ENCODE assay signal across 1 cellular context in the genomic region with DNA sequence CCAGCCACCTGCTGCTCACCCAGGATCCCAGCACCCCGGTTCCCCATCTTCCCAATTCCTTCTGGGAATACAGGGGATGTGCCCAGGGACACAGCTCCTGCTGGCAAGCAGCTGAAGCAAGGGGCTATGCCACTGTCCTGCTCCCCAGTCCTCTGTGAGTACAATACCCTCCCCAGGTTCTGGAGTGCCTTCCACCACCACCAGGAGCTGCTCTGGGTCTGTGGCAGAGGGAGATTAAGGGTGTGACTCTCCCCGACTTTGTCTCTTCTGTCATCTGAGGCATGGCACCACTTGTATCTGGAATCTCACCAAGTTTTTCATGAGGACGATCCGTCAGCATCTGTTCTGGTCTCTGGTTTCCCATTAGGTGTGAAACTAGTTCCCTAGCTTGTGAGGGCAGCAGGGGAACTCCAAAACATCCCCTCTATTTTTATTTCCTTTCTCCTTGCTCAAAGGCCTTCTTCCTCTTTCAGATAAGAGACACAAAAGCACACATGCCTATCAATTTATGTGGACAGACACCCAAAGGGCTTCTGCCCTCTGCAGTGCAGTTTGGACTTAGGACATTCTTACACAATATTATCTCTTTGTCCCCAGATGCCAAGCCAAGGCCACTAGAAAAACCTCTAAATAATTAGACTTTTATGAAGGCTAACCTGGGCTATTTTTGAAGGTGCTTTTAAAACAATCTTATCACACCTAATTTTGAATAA.
TF ChIP-seq lines count a peak whose summit lies in the region.

No MANE protein-coding gene starts in this region.

TF ChIP-seq in HepG2, 621 proteins besides CTCF, POLR2A, EP300 and RAD21 (continued from another document and continues in another):
- TF ChIP-seq, protein P1, sequence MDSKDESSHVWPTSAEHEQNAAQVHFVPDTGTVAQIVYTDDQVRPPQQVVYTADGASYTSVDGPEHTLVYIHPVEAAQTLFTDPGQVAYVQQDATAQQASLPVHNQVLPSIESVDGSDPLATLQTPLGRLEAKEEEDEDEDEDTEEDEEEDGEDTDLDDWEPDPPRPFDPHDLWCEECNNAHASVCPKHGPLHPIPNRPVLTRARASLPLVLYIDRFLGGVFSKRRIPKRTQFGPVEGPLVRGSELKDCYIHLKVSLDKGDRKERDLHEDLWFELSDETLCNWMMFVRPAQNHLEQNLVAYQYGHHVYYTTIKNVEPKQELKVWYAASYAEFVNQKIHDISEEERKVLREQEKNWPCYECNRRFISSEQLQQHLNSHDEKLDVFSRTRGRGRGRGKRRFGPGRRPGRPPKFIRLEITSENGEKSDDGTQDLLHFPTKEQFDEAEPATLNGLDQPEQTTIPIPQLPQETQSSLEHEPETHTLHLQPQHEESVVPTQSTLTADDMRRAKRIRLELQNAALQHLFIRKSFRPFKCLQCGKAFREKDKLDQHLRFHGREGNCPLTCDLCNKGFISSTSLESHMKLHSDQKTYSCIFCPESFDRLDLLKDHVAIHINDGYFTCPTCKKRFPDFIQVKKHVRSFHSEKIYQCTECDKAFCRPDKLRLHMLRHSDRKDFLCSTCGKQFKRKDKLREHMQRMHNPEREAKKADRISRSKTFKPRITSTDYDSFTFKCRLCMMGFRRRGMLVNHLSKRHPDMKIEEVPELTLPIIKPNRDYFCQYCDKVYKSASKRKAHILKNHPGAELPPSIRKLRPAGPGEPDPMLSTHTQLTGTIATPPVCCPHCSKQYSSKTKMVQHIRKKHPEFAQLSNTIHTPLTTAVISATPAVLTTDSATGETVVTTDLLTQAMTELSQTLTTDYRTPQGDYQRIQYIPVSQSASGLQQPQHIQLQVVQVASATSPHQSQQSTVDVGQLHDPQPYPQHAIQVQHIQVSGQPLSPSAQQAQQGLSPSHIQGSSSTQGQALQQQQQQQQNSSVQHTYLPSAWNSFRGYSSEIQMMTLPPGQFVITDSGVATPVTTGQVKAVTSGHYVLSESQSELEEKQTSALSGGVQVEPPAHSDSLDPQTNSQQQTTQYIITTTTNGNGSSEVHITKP (CRISPR knock-in tag; IDR thresholded peaks at IDR 0.05; ENCODE audit: low read depth), result peak; percentile 51; the same call in 1 of the 2 replicates
- TF ChIP-seq ZNF260 (CRISPR knock-in tag; IDR thresholded peaks at IDR 0.05; ENCODE audit: borderline replicate concordance, low read depth), result no peak
- TF ChIP-seq HNF4G (IDR thresholded peaks at IDR 0.05; ENCODE audit: borderline replicate concordance, low read depth, low read length), result peak; percentile 99
- peak; percentile 92; the same call in 1 of the 2 replicates for TF ChIP-seq HNF4G (CRISPR knock-in tag; IDR thresholded peaks at IDR 0.05; ENCODE audit: borderline replicate concordance, low read depth)
- TF ChIP-seq, protein P2, sequence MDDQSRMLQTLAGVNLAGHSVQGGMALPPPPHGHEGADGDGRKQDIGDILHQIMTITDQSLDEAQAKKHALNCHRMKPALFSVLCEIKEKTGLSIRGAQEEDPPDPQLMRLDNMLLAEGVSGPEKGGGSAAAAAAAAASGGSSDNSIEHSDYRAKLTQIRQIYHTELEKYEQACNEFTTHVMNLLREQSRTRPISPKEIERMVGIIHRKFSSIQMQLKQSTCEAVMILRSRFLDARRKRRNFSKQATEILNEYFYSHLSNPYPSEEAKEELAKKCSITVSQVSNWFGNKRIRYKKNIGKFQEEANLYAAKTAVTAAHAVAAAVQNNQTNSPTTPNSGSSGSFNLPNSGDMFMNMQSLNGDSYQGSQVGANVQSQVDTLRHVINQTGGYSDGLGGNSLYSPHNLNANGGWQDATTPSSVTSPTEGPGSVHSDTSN (CRISPR knock-in tag; IDR thresholded peaks at IDR 0.05; ENCODE audit: borderline replicate concordance), result no peak
- 0 out of 2 replicates have a peak, but pooled peaks have one; percentile 55 for TF ChIP-seq SIN3A (IDR thresholded peaks at IDR 0.05; ENCODE audit: borderline replicate concordance, low read depth, low read length)
- peak; percentile 87 for TF ChIP-seq FOSL2 (CRISPR knock-in tag; IDR thresholded peaks at IDR 0.05)
- TF ChIP-seq TSC22D2 (CRISPR knock-in tag; IDR thresholded peaks at IDR 0.05; ENCODE audit: borderline replicate concordance), result no peak
- TF ChIP-seq HMG20A (CRISPR knock-in tag; IDR thresholded peaks at IDR 0.05; ENCODE audit: borderline replicate concordance), result peak; percentile 91
- TF ChIP-seq, protein P3, sequence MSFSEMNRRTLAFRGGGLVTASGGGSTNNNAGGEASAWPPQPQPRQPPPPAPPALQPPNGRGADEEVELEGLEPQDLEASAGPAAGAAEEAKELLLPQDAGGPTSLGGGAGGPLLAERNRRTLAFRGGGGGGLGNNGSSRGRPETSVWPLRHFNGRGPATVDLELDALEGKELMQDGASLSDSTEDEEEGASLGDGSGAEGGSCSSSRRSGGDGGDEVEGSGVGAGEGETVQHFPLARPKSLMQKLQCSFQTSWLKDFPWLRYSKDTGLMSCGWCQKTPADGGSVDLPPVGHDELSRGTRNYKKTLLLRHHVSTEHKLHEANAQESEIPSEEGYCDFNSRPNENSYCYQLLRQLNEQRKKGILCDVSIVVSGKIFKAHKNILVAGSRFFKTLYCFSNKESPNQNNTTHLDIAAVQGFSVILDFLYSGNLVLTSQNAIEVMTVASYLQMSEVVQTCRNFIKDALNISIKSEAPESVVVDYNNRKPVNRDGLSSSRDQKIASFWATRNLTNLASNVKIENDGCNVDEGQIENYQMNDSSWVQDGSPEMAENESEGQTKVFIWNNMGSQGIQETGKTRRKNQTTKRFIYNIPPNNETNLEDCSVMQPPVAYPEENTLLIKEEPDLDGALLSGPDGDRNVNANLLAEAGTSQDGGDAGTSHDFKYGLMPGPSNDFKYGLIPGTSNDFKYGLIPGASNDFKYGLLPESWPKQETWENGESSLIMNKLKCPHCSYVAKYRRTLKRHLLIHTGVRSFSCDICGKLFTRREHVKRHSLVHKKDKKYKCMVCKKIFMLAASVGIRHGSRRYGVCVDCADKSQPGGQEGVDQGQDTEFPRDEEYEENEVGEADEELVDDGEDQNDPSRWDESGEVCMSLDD (CRISPR knock-in tag; IDR thresholded peaks at IDR 0.05; ENCODE audit: borderline replicate concordance), result peak; percentile 49; the same call in 1 of the 2 replicates
- no peak for TF ChIP-seq ZNF850 (CRISPR knock-in tag; conservative IDR thresholded peaks at IDR 0.05)
- peak; percentile 26 for TF ChIP-seq SKI (IDR thresholded peaks at IDR 0.05; ENCODE audit: partially characterized antibody)
- TF ChIP-seq, protein P4, sequence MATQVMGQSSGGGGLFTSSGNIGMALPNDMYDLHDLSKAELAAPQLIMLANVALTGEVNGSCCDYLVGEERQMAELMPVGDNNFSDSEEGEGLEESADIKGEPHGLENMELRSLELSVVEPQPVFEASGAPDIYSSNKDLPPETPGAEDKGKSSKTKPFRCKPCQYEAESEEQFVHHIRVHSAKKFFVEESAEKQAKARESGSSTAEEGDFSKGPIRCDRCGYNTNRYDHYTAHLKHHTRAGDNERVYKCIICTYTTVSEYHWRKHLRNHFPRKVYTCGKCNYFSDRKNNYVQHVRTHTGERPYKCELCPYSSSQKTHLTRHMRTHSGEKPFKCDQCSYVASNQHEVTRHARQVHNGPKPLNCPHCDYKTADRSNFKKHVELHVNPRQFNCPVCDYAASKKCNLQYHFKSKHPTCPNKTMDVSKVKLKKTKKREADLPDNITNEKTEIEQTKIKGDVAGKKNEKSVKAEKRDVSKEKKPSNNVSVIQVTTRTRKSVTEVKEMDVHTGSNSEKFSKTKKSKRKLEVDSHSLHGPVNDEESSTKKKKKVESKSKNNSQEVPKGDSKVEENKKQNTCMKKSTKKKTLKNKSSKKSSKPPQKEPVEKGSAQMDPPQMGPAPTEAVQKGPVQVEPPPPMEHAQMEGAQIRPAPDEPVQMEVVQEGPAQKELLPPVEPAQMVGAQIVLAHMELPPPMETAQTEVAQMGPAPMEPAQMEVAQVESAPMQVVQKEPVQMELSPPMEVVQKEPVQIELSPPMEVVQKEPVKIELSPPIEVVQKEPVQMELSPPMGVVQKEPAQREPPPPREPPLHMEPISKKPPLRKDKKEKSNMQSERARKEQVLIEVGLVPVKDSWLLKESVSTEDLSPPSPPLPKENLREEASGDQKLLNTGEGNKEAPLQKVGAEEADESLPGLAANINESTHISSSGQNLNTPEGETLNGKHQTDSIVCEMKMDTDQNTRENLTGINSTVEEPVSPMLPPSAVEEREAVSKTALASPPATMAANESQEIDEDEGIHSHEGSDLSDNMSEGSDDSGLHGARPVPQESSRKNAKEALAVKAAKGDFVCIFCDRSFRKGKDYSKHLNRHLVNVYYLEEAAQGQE (IDR thresholded peaks at IDR 0.05; ENCODE audit: borderline replicate concordance in 1 of 2, low read depth in 1 of 2, low read length in 2 of 2), result peak in 1 of 2 experiments; percentile 61; a peak in 2 of 4 replicates
- TF ChIP-seq ZNF354B (CRISPR knock-in tag; IDR thresholded peaks at IDR 0.05), result no peak
- TF ChIP-seq NR2F6 (IDR thresholded peaks at IDR 0.05), result peak; percentile 88
- TF ChIP-seq NR2F6 (CRISPR knock-in tag; IDR thresholded peaks at IDR 0.05), result peak; percentile 81
- TF ChIP-seq ZNF619 (CRISPR knock-in tag; IDR thresholded peaks at IDR 0.05), result no peak
- peak; percentile 93 for TF ChIP-seq ISL2 (CRISPR knock-in tag; IDR thresholded peaks at IDR 0.05)
- no peak for TF ChIP-seq POLR2AphosphoS2 (IDR thresholded peaks at IDR 0.05; ENCODE audit: low read depth, low read length)
- TF ChIP-seq ZNF224 (CRISPR knock-in tag; IDR thresholded peaks at IDR 0.05), result no peak
- TF ChIP-seq, protein P5, sequence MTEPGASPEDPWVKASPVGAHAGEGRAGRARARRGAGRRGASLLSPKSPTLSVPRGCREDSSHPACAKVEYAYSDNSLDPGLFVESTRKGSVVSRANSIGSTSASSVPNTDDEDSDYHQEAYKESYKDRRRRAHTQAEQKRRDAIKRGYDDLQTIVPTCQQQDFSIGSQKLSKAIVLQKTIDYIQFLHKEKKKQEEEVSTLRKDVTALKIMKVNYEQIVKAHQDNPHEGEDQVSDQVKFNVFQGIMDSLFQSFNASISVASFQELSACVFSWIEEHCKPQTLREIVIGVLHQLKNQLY (CRISPR knock-in tag; IDR thresholded peaks at IDR 0.05), result peak; percentile 58; the same call in 1 of the 2 replicates
- TF ChIP-seq, protein P6, sequence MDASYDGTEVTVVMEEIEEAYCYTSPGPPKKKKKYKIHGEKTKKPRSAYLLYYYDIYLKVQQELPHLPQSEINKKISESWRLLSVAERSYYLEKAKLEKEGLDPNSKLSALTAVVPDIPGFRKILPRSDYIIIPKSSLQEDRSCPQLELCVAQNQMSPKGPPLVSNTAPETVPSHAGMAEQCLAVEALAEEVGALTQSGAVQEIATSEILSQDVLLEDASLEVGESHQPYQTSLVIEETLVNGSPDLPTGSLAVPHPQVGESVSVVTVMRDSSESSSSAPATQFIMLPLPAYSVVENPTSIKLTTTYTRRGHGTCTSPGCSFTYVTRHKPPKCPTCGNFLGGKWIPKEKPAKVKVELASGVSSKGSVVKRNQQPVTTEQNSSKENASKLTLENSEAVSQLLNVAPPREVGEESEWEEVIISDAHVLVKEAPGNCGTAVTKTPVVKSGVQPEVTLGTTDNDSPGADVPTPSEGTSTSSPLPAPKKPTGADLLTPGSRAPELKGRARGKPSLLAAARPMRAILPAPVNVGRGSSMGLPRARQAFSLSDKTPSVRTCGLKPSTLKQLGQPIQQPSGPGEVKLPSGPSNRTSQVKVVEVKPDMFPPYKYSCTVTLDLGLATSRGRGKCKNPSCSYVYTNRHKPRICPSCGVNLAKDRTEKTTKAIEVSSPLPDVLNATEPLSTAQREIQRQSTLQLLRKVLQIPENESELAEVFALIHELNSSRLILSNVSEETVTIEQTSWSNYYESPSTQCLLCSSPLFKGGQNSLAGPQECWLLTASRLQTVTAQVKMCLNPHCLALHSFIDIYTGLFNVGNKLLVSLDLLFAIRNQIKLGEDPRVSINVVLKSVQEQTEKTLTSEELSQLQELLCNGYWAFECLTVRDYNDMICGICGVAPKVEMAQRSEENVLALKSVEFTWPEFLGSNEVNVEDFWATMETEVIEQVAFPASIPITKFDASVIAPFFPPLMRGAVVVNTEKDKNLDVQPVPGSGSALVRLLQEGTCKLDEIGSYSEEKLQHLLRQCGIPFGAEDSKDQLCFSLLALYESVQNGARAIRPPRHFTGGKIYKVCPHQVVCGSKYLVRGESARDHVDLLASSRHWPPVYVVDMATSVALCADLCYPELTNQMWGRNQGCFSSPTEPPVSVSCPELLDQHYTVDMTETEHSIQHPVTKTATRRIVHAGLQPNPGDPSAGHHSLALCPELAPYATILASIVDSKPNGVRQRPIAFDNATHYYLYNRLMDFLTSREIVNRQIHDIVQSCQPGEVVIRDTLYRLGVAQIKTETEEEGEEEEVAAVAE (CRISPR knock-in tag; IDR thresholded peaks at IDR 0.05; ENCODE audit: borderline replicate concordance), result peak; percentile 56; the same call in 1 of the 2 replicates
- TF ChIP-seq SIX1 (CRISPR knock-in tag; IDR thresholded peaks at IDR 0.05; ENCODE audit: borderline replicate concordance), result peak; percentile 42; the same call in 1 of the 2 replicates
- TF ChIP-seq SP140L (CRISPR knock-in tag; IDR thresholded peaks at IDR 0.05; ENCODE audit: borderline replicate concordance), result 0 out of 2 replicates have a peak, but pooled peaks have one; percentile 86
- peak; percentile 94 for TF ChIP-seq PHF21A (CRISPR knock-in tag; IDR thresholded peaks at IDR 0.05)
- peak; percentile 87 for TF ChIP-seq FOXO1 (CRISPR knock-in tag; IDR thresholded peaks at IDR 0.05)
- peak; percentile 52; the same call in 1 of the 2 replicates for TF ChIP-seq ZFP36L1 (CRISPR knock-in tag; IDR thresholded peaks at IDR 0.05)
- peak; percentile 24; the same call in 1 of the 2 replicates for TF ChIP-seq ESRRA (CRISPR knock-in tag; IDR thresholded peaks at IDR 0.05; ENCODE audit: low read depth)
- TF ChIP-seq, protein P7, sequence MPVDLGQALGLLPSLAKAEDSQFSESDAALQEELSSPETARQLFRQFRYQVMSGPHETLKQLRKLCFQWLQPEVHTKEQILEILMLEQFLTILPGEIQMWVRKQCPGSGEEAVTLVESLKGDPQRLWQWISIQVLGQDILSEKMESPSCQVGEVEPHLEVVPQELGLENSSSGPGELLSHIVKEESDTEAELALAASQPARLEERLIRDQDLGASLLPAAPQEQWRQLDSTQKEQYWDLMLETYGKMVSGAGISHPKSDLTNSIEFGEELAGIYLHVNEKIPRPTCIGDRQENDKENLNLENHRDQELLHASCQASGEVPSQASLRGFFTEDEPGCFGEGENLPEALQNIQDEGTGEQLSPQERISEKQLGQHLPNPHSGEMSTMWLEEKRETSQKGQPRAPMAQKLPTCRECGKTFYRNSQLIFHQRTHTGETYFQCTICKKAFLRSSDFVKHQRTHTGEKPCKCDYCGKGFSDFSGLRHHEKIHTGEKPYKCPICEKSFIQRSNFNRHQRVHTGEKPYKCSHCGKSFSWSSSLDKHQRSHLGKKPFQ (CRISPR knock-in tag; IDR thresholded peaks at IDR 0.05; ENCODE audit: insufficient replicate concordance), result peak; percentile 54
- TF ChIP-seq TEAD3 (CRISPR knock-in tag; optimal IDR thresholded peaks at IDR 0.05; ENCODE audit: borderline replicate concordance), result peak; percentile 80
- TF ChIP-seq RCOR2 (CRISPR knock-in tag; IDR thresholded peaks at IDR 0.05), result peak; percentile 91
- TF ChIP-seq KDM5B (CRISPR knock-in tag; IDR thresholded peaks at IDR 0.05; ENCODE audit: borderline replicate concordance), result peak; percentile 65; the same call in 1 of the 2 replicates
- peak; percentile 88 for TF ChIP-seq SAP130 (CRISPR knock-in tag; IDR thresholded peaks at IDR 0.05; ENCODE audit: low read depth)
